25 cellular contexts compared by ENCODE assay signal in genomic region chr1:42849944-42850343, GRCh38. TPM values are rescaled to one million over a fixed set of nuclear protein-coding genes. Genes with fewer than 3 reads are reported as not detected.
DNase-seq lines count a peak whose midpoint lies in the region; ATAC-seq and TF ChIP-seq lines count a peak whose summit lies in the region.
"Had no signal": no experiment of that assay in that cellular context is flagged by ENCODE, and none has a peak within 500 bp of the region (broad histone marks: within the 10 kb centered on the region; RNA-seq: fewer than 3 reads in every experiment).

No MANE protein-coding gene starts in this region.

- no peak overlapping the region for H3K4me3 Mint-ChIP-seq in T-helper 2 cell treated with Interferon-gamma antibody and Interleukin-4, amounts not matched to agents 5 μg/mL and 100 μg/mL, for 36 hours
- no peak overlapping the region for H3K4me3 Mint-ChIP-seq in activated T-helper 17 cell treated with anti-CD3 and anti-CD28 coated beads, Interleukin-2, amount 50 U/mL, for 72 hours
- H3K4me3 Mint-ChIP-seq in progenitor cell of endocrine pancreas (ENCODE audit: low read depth): no peak overlapping the region
- H3K4me3 Mint-ChIP-seq: CD4-positive, alpha-beta T cell had no signal

- POLR2A ChIA-PET in HEK293 (lab: Yijun Ruan, JAX): no interaction called here

- no peak for DNase-seq in T-helper 2 cell treated with Interferon-gamma antibody and Interleukin-4, amounts not matched to agents 5 μg/mL and 100 μg/mL, for 36 hours (ENCODE audit: low spot score)
- DNase-seq in T-helper 2 cell (no peak), progenitor cell of endocrine pancreas (ENCODE audit: low spot score, unreplicated experiment) (no peak), inferior parietal cortex (ENCODE audit: extremely low spot score) (no peak), sciatic nerve (ENCODE audit: low spot score) (no peak), epidermal melanocyte (ENCODE audit: insufficient read length, low spot score) (no peak)
- DNase-seq: ACHN; CD4-positive, alpha-beta T cell; COR-L47; DMS79; GOT3; HCEC 1CT; MV-4-11; NCI-H1105 treated with DMSO at 0.1 percent for 48 hours; NCI-H2029 treated with DMSO at 0.1 percent for 48 hours; NCI-H226; NCI-H524; NCI-H774; NK-92 treated with Interleukin-12 subunit alpha and Interleukin-12 subunit beta, amount 100 ng/mL, for 24 hours; Peyer's patch had no signal

- no peaks in the 10 kb centered on the region for H3K27me3 Mint-ChIP-seq in T-helper 2 cell treated with Interferon-gamma antibody and Interleukin-4, amounts not matched to agents 5 μg/mL and 100 μg/mL, for 36 hours (ENCODE audit: low read depth)
- no peaks in the 10 kb centered on the region for H3K27me3 Mint-ChIP-seq in activated T-helper 17 cell treated with anti-CD3 and anti-CD28 coated beads, Interleukin-2, amount 50 U/mL, for 72 hours
- no peaks in the 10 kb centered on the region for H3K27me3 Mint-ChIP-seq in progenitor cell of endocrine pancreas
- H3K27me3 Mint-ChIP-seq: CD4-positive, alpha-beta T cell had no signal

- intact Hi-C loops in sciatic nerve (cut with DNase I): no loop called here

- H3K27ac ChIP-seq in HEK293 (ENCODE audit: extremely low read depth, low read depth, low read length): no peak overlapping the region
- H3K27ac ChIP-seq: 22Rv1, BLaER1, HL-60, Peyer's patch had no signal

- H3K4me1 ChIP-seq in HEK293 (ENCODE audit: control insufficient read depth, insufficient read depth, low read length): no peaks in the 10 kb centered on the region

- no peak for ATAC-seq in activated T-helper 17 cell treated with anti-CD3 and anti-CD28 coated beads, Interleukin-2, amount 50 U/mL, for 72 hours (replicated peaks)
- ATAC-seq in sciatic nerve: no peak

- CTCF ChIA-PET in HEK293 (lab: Yijun Ruan, JAX): interaction anchor here (1.1 kb wide), 1 partner anchor 63 kb away, joined by 3 read pairs; no protein-coding TSS in a partner anchor

- H3K4me1 Mint-ChIP-seq in T-helper 2 cell treated with Interferon-gamma antibody and Interleukin-4, amounts not matched to agents 5 μg/mL and 100 μg/mL, for 36 hours (ENCODE audit: low read depth): peaks cover 29% of the 10 kb centered on the region
- peaks cover 25% of the 10 kb centered on the region for H3K4me1 Mint-ChIP-seq in activated T-helper 17 cell treated with anti-CD3 and anti-CD28 coated beads, Interleukin-2, amount 50 U/mL, for 72 hours
- H3K4me1 Mint-ChIP-seq in progenitor cell of endocrine pancreas (ENCODE audit: low read depth): peaks cover 13% of the 10 kb centered on the region

- TF ChIP-seq CTCF in HEK293 (tag by site-specific recombination; IDR thresholded peaks at IDR 0.05) (no peak), progenitor cell of endocrine pancreas (IDR thresholded peaks at IDR 0.05; ENCODE audit: unreplicated experiment) (no peak)

- H3K9me3 Mint-ChIP-seq in T-helper 2 cell treated with Interferon-gamma antibody and Interleukin-4, amounts not matched to agents 5 μg/mL and 100 μg/mL, for 36 hours: no peaks in the 10 kb centered on the region
- H3K9me3 Mint-ChIP-seq in activated T-helper 17 cell treated with anti-CD3 and anti-CD28 coated beads, Interleukin-2, amount 50 U/mL, for 72 hours: no peaks in the 10 kb centered on the region
- H3K9me3 Mint-ChIP-seq in progenitor cell of endocrine pancreas (ENCODE audit: low read depth): peaks cover 13% of the 10 kb centered on the region

- peaks cover 10 to 49% of the 10 kb centered on the region in 2 experiments; a peak in 2 of 3 replicates for H3K36me3 ChIP-seq in HEK293 (ENCODE audit: control insufficient read depth in 2 of 2, insufficient read depth in 1 of 2, low read length in 2 of 2)

- peaks cover 27% of the 10 kb centered on the region for H3K36me3 Mint-ChIP-seq in T-helper 2 cell treated with Interferon-gamma antibody and Interleukin-4, amounts not matched to agents 5 μg/mL and 100 μg/mL, for 36 hours (ENCODE audit: low read depth)
- H3K36me3 Mint-ChIP-seq in activated T-helper 17 cell treated with anti-CD3 and anti-CD28 coated beads, Interleukin-2, amount 50 U/mL, for 72 hours (ENCODE audit: low read depth): peaks cover 33% of the 10 kb centered on the region
- H3K36me3 Mint-ChIP-seq in progenitor cell of endocrine pancreas (ENCODE audit: insufficient read depth): peaks cover 37% of the 10 kb centered on the region

- no peak overlapping the region for H3K4me3 ChIP-seq in HEK293 (ENCODE audit: low read depth, low read length)
- H3K4me3 ChIP-seq: BLaER1, Peyer's patch had no signal

- peak overlapping the region; percentile 3 for H3K27ac Mint-ChIP-seq in T-helper 2 cell treated with Interferon-gamma antibody and Interleukin-4, amounts not matched to agents 5 μg/mL and 100 μg/mL, for 36 hours
- peak overlapping the region; percentile 2 for H3K27ac Mint-ChIP-seq in activated T-helper 17 cell treated with anti-CD3 and anti-CD28 coated beads, Interleukin-2, amount 50 U/mL, for 72 hours
- H3K27ac Mint-ChIP-seq in progenitor cell of endocrine pancreas: peak overlapping the region; percentile 22
- H3K27ac Mint-ChIP-seq: CD4-positive, alpha-beta T cell had no signal

- no peaks in the 10 kb centered on the region for H3K9me3 ChIP-seq in HEK293 (ENCODE audit: control insufficient read depth, insufficient read depth, low read depth, low read length)
- H3K9me3 ChIP-seq: Peyer's patch had no signal

TF ChIP-seq in HEK293, 187 proteins besides CTCF, POLR2A, EP300 and RAD21:
- TF ChIP-seq ZNF157 (tag by site-specific recombination; IDR thresholded peaks at IDR 0.05): 0 out of 2 replicates have a peak, but pooled peaks have one; percentile 41
- TF ChIP-seq ZFHX2 (tag by site-specific recombination; conservative IDR thresholded peaks at IDR 0.05): peak; percentile 65
- peak; percentile 76 for TF ChIP-seq EGR2 (tag by site-specific recombination; IDR thresholded peaks at IDR 0.05; ENCODE audit: low read depth)
- no peak for TF ChIP-seq SALL2 (tag by site-specific recombination; IDR thresholded peaks at IDR 0.05; ENCODE audit: borderline replicate concordance)
TF ChIP-seq in HEK293: peak in this region for 3.

RNA-seq across cellular contexts. Expression of gene ZNF691, which starts 3.5 kb away (rescaled TPM):
- 1 to 10 TPM; 7.3 to 9.0 TPM for total RNA-seq in activated T-helper 17 cell treated with anti-CD3 and anti-CD28 coated beads, Interleukin-2, amount 50 U/mL, for 72 hours
- 18.1 and 18.8 TPM in 2 replicates for total RNA-seq in progenitor cell of endocrine pancreas
- total RNA-seq in sciatic nerve: 9.7 TPM

RNA-seq across cellular contexts. Expression of gene SVBP, which starts 32.7 kb away (rescaled TPM):
- 10 to 100 TPM; 21.8 to 22.2 TPM for total RNA-seq in activated T-helper 17 cell treated with anti-CD3 and anti-CD28 coated beads, Interleukin-2, amount 50 U/mL, for 72 hours
- total RNA-seq in progenitor cell of endocrine pancreas: 58.4 and 65.8 TPM in 2 replicates
- total RNA-seq in sciatic nerve: 36.6 TPM

RNA-seq across cellular contexts. Expression of gene ERMAP, which starts 33.0 kb away (rescaled TPM):
- 1 to 10 TPM; 3.7 to 4.8 TPM for total RNA-seq in activated T-helper 17 cell treated with anti-CD3 and anti-CD28 coated beads, Interleukin-2, amount 50 U/mL, for 72 hours
- total RNA-seq in progenitor cell of endocrine pancreas (10.4 and 12.9 TPM in 2 replicates), sciatic nerve (11.2 TPM)
